16 cellular contexts compared by ENCODE assay signal in genomic region chr1:89887270-89887669, GRCh38.
DNase-seq lines count a peak whose midpoint lies in the region; ATAC-seq and TF ChIP-seq lines count a peak whose summit lies in the region.
"Had no signal": no experiment of that assay in that cellular context is flagged by ENCODE, and none has a peak within 500 bp of the region (broad histone marks: within the 10 kb centered on the region; RNA-seq: fewer than 3 reads in every experiment).

No MANE protein-coding gene starts in this region.

- H3K79me2 ChIP-seq in MM.1S (ENCODE audit: low read length), result no peaks in the 10 kb centered on the region

- intact Hi-C loops in IMR-90 (cut with micrococcal nuclease), result no loop called here
- intact Hi-C loops in left colon (cut with DNase I, micrococcal nuclease), result no loop called here

- H2BK5ac ChIP-seq in IMR-90 (ENCODE audit: low read depth, low read length, poor library complexity, severe bottlenecking), result no peak overlapping the region

- BruUV-seq in IMR-90 (replicated peaks; lab: Mats Ljungman, UMichigan), result no TSS peak

- CTCF ChIA-PET in IMR-90 (lab: Yijun Ruan, JAX), result no interaction called here

- H3K9me1 ChIP-seq in IMR-90 (ENCODE audit: insufficient read depth, low read length), result peaks cover 9% of the 10 kb centered on the region

- H4K8ac ChIP-seq in IMR-90 (ENCODE audit: low read depth in 2 of 2, low read length in 2 of 2), result no peak overlapping the region

- H3K4me3 ChIP-seq in IMR-90 (ENCODE audit: insufficient read depth, low read depth, low read length), result no peak overlapping the region
- no peak overlapping the region for H3K4me3 ChIP-seq in cardiac fibroblast (replicated peaks in 1 of 2; ENCODE audit: low read depth in 2 of 2, low read length in 2 of 2)
- no peak overlapping the region for H3K4me3 ChIP-seq in MM.1S (ENCODE audit: low read length)
- H3K4me3 ChIP-seq: neural progenitor cell, right atrium auricular region had no signal

- H3K4me1 ChIP-seq in IMR-90 (ENCODE audit: control insufficient read depth, insufficient read depth, low read length), result peaks cover 10% of the 10 kb centered on the region
- H3K4me1 ChIP-seq in MM.1S (ENCODE audit: low read length), result no peaks in the 10 kb centered on the region
- H3K4me1 ChIP-seq: neural progenitor cell had no signal

- H3K9ac ChIP-seq in IMR-90 (ENCODE audit: low read depth, low read length) (no peak overlapping the region), MM.1S (ENCODE audit: low read length) (no peak overlapping the region)
- H3K9ac ChIP-seq: neural progenitor cell had no signal

- H3K27ac ChIP-seq in IMR-90 (ENCODE audit: insufficient read depth, low read length) (no peak overlapping the region), MM.1S (ENCODE audit: low read length) (no peak overlapping the region)
- H3K27ac ChIP-seq: neural progenitor cell, right atrium auricular region had no signal

- in situ Hi-C loops in IMR-90 (cut with MboI; ENCODE audit: low sequenced_read_pairs), result no loop called here

- TF ChIP-seq RAD21 in IMR-90 (IDR thresholded peaks at IDR 0.05; ENCODE audit: low read length), result no peak

- H2BK15ac ChIP-seq in IMR-90 (ENCODE audit: low read depth, low read length), result no peak overlapping the region

- H3K9me3 ChIP-seq in IMR-90 (ENCODE audit: control insufficient read depth, insufficient read depth, low read length) (no peaks in the 10 kb centered on the region), MM.1S (replicated peaks; ENCODE audit: insufficient read depth, low read length) (no peaks in the 10 kb centered on the region)
- H3K9me3 ChIP-seq: right atrium auricular region had no signal

- no peaks in the 10 kb centered on the region for H4K20me1 ChIP-seq in IMR-90 (ENCODE audit: insufficient read depth, low read length)
- H4K20me1 ChIP-seq in MM.1S (ENCODE audit: insufficient read depth, low read length), result no peaks in the 10 kb centered on the region

- no peaks in the 10 kb centered on the region for H3K9me2 ChIP-seq in MM.1S (replicated peaks; ENCODE audit: insufficient read depth, low read length)

- H3K23ac ChIP-seq in IMR-90 (ENCODE audit: low read depth, low read length), result peak overlapping the region; percentile 11; the same call in 1 of the 2 replicates

- H4K5ac ChIP-seq in IMR-90 (ENCODE audit: low read depth, low read length), result no peak overlapping the region

- WGBS in IMR-90 (ENCODE audit: extremely low coverage in 2 of 2, insufficient read length in 1 of 2), 2 experiments, result no CpG with 5 or more reads among the region's 2 CpGs

- no peak overlapping the region for H3K4me2 ChIP-seq in IMR-90 (ENCODE audit: low read depth, low read length)
- no peak overlapping the region for H3K4me2 ChIP-seq in MM.1S (ENCODE audit: low read depth, low read length)
- H3K4me2 ChIP-seq: neural progenitor cell had no signal

- H2AFZ ChIP-seq in IMR-90 (replicated peaks; ENCODE audit: low read length, poor library complexity), result no peak overlapping the region
- H2AFZ ChIP-seq in MM.1S (ENCODE audit: low read length), result no peak overlapping the region
- H2AFZ ChIP-seq: neural progenitor cell had no signal

- peak overlapping the region; percentile 37; the same call in 1 of the 2 replicates for H3K18ac ChIP-seq in IMR-90 (ENCODE audit: low read depth, low read length)

- no peak for TF ChIP-seq POLR2A in IMR-90 (IDR thresholded peaks at IDR 0.05; ENCODE audit: low read depth, low read length)

- H2AK5ac ChIP-seq in IMR-90 (ENCODE audit: low read depth, low read length), result peak overlapping the region; percentile 74

- ATAC-seq in IMR-90 (ENCODE audit: low read depth), result 0 out of 2 replicates have a peak, but pooled peaks have one; percentile 28
- peak; percentile 68 for ATAC-seq in left colon
- no peak for ATAC-seq in HG03571 (IDR thresholded peaks at IDR 0.05; ENCODE audit: unreplicated experiment)
- ATAC-seq: activated T-helper 17 cell treated with anti-CD3 and anti-CD28 coated beads, Interleukin-2, amount 50 U/mL, for 72 hours had no signal

- H4K91ac ChIP-seq in IMR-90 (ENCODE audit: insufficient read depth, low read depth, low read length), result 0 out of 2 replicates have a peak overlapping the region, but pooled peaks have one; percentile 26

- TF ChIP-seq CTCF in IMR-90 (conservative IDR thresholded peaks at IDR 0.05; ENCODE audit: low read depth, low read length) (no peak), cardiac fibroblast (IDR thresholded peaks at IDR 0.05; ENCODE audit: low read depth, low read length) (no peak), MM.1S (IDR thresholded peaks at IDR 0.05; ENCODE audit: low read length) (no peak)

- no peak overlapping the region for H3K56ac ChIP-seq in IMR-90 (ENCODE audit: extremely low read depth, insufficient read depth, low read length)

- H3K79me1 ChIP-seq in IMR-90 (ENCODE audit: low read depth in 1 of 2, low read length in 2 of 2), result peaks cover 26 to 62% of the 10 kb centered on the region in 2 experiments

- H3K36me3 ChIP-seq in IMR-90 (ENCODE audit: control insufficient read depth, insufficient read depth, low read length) (no peaks in the 10 kb centered on the region; the same call in 1 of the 2 replicates), MM.1S (replicated peaks; ENCODE audit: insufficient read depth, low read length) (no peaks in the 10 kb centered on the region)
- H3K36me3 ChIP-seq: right atrium auricular region had no signal

- DNase-seq in AG08395 (ENCODE audit: low spot score) (peak; percentile 69), IMR-90 (peak; percentile 44), cardiac fibroblast (ENCODE audit: low read depth in 2 of 2) (peak; percentile 27 to 81), left colon (no peak), Kasumi-1 (lab: John Stamatoyannopoulos, UW) (no peak), MM.1S (no peak), nucleus accumbens (lab: John Stamatoyannopoulos, UW) (no peak)
- DNase-seq: activated CD4-positive, CD25-positive, alpha-beta regulatory T cell treated with anti-CD3 and anti-CD28 coated beads, Interleukin-2, amount 50 U/mL, for 72 hours; H7; midbrain; NCI-H2081; NCI-H524 had no signal

- dilution Hi-C loops in IMR-90 (cut with HindIII; ENCODE audit: low sequenced_read_pairs, unreplicated experiment), result no loop called here

- H3K14ac ChIP-seq in IMR-90 (replicated peaks; ENCODE audit: low read depth, low read length), result peak overlapping the region; percentile 26

- H2BK20ac ChIP-seq in IMR-90 (ENCODE audit: low read depth, low read length), result 0 out of 2 replicates have a peak overlapping the region, but pooled peaks have one; percentile 9

- H2AK9ac ChIP-seq in IMR-90 (replicated peaks; ENCODE audit: low read depth, low read length, poor library complexity), result no peak overlapping the region

- H3F3A ChIP-seq in MM.1S (ENCODE audit: insufficient read depth, low read length), result no peaks in the 10 kb centered on the region

- 0 out of 2 replicates have a peak overlapping the region, but pooled peaks have one; percentile 28 for H3K4ac ChIP-seq in IMR-90 (ENCODE audit: low read depth, low read length)

- POLR2A ChIA-PET in IMR-90 (lab: Charles Lee; ENCODE audit: unreplicated experiment), result no interaction called here

- 0 out of 2 replicates have a peak overlapping the region, but pooled peaks have one; percentile 1 for H2BK120ac ChIP-seq in IMR-90 (ENCODE audit: low read depth, low read length)

- H3K27me3 ChIP-seq in IMR-90 (ENCODE audit: control insufficient read depth, insufficient read depth, low read length) (no peaks in the 10 kb centered on the region), MM.1S (replicated peaks; ENCODE audit: insufficient read depth, low read length) (no peaks in the 10 kb centered on the region)
- H3K27me3 ChIP-seq: neural progenitor cell, right atrium auricular region had no signal

TF ChIP-seq in IMR-90, 13 proteins besides CTCF, POLR2A, EP300 and RAD21:
- TF ChIP-seq CHD1 (IDR thresholded peaks at IDR 0.05; ENCODE audit: low read depth, low read length) (no peak), CEBPB (IDR thresholded peaks at IDR 0.05; ENCODE audit: low read depth, low read length) (peak; percentile 77)

Comparison
In these comparisons a context has a peak if more than half of its experiments do, and no peak if none do; other contexts are left out.
1. DNase-seq: peak in AG08395 (single experiment), IMR-90 (single experiment) and cardiac fibroblast (2 of 2); none in left colon (0 of 2), Kasumi-1 (0 of 2), MM.1S (single experiment) and nucleus accumbens (0 of 56).